Comparison of ENCODE assay signal across 20 cellular contexts in genomic region chr14:23542261-23542660, GRCh38. TPM values are rescaled to one million over a fixed set of nuclear protein-coding genes. Genes with fewer than 3 reads are reported as not detected.
"Had no signal": no experiment of that assay in that cellular context is flagged by ENCODE, and none has a peak within 500 bp of the region (broad histone marks: within the 10 kb centered on the region; RNA-seq: fewer than 3 reads in every experiment).

No MANE protein-coding gene starts in this region.

- H3K4me1 Mint-ChIP-seq: naive thymus-derived CD8-positive, alpha-beta T cell; stimulated activated naive CD8-positive, alpha-beta T cell treated with anti-CD3 and anti-CD28 coated beads, Interleukin-15, amount 100 ng/mL, for 72 hours had no signal

- H3K27ac Mint-ChIP-seq: stimulated activated memory B cell treated with anti-CD40 and anti-IgM and Interleukin-4, amounts not matched to agents 10 μg/mL and 1 μg/mL and 100 μg/mL, for 72 hours; stimulated activated naive CD8-positive, alpha-beta T cell treated with anti-CD3 and anti-CD28 coated beads, Interleukin-15, amount 100 ng/mL, for 72 hours had no signal

- H3K27me3 Mint-ChIP-seq: stimulated activated memory B cell treated with anti-CD40 and anti-IgM and Interleukin-4, amounts not matched to agents 10 μg/mL and 1 μg/mL and 100 μg/mL, for 72 hours; stimulated activated naive CD8-positive, alpha-beta T cell treated with anti-CD3 and anti-CD28 coated beads, Interleukin-15, amount 100 ng/mL, for 72 hours had no signal

- H3K27ac ChIP-seq: colonic mucosa, heart left ventricle, neutrophil, testis, tibial nerve had no signal

- H3K4me1 ChIP-seq: colonic mucosa, testis had no signal

- H3K4me3 ChIP-seq: colonic mucosa, heart left ventricle, testis, tibial nerve had no signal

- FAIRE-seq: small intestine had no signal

- H3K4me3 Mint-ChIP-seq: naive thymus-derived CD8-positive, alpha-beta T cell; stimulated activated memory B cell treated with anti-CD40 and anti-IgM and Interleukin-4, amounts not matched to agents 10 μg/mL and 1 μg/mL and 100 μg/mL, for 72 hours; stimulated activated naive CD8-positive, alpha-beta T cell treated with anti-CD3 and anti-CD28 coated beads, Interleukin-15, amount 100 ng/mL, for 72 hours had no signal

- H3K36me3 ChIP-seq: colonic mucosa, heart left ventricle, neutrophil, tibial nerve had no signal

- ATAC-seq: heart left ventricle; naive thymus-derived CD8-positive, alpha-beta T cell; right cardiac atrium; stimulated activated memory B cell treated with anti-CD40 and anti-IgM and Interleukin-4, amounts not matched to agents 10 μg/mL and 1 μg/mL and 100 μg/mL, for 72 hours; stimulated activated naive CD8-positive, alpha-beta T cell treated with anti-CD3 and anti-CD28 coated beads, Interleukin-15, amount 100 ng/mL, for 72 hours had no signal

- DNase-seq: cerebellar nuclear complex; colonic mucosa; dermis blood vessel endothelial cell; effector CD4-positive, alpha-beta T cell; foreskin melanocyte; heart left ventricle; hippocampal formation; naive thymus-derived CD8-positive, alpha-beta T cell; right cardiac atrium; small intestine; stimulated activated CD4-positive, alpha-beta T cell treated with anti-CD3 and anti-CD28 coated beads, Interleukin-4, amount 100 ng/mL, for 1 hour; stimulated activated CD8-positive, alpha-beta memory T cell treated with anti-CD3 and anti-CD28 coated beads, Interleukin-4, amount 100 ng/mL, for 48 hours; stimulated activated naive CD8-positive, alpha-beta T cell treated with anti-CD3 and anti-CD28 coated beads, Interleukin-15, amount 100 ng/mL, for 72 hours; testis had no signal

- H3K27me3 ChIP-seq: colonic mucosa, heart left ventricle, neutrophil, testis, tibial nerve had no signal

- H3K9me3 Mint-ChIP-seq: naive thymus-derived CD8-positive, alpha-beta T cell; stimulated activated memory B cell treated with anti-CD40 and anti-IgM and Interleukin-4, amounts not matched to agents 10 μg/mL and 1 μg/mL and 100 μg/mL, for 72 hours; stimulated activated naive CD8-positive, alpha-beta T cell treated with anti-CD3 and anti-CD28 coated beads, Interleukin-15, amount 100 ng/mL, for 72 hours had no signal

- H3K36me3 Mint-ChIP-seq: naive thymus-derived CD8-positive, alpha-beta T cell had no signal

- H3K9me3 ChIP-seq: colonic mucosa, heart left ventricle, neutrophil, testis, tibial nerve had no signal

RNA-seq across cellular contexts. Expression of gene JPH4, which starts 36.3 kb away (rescaled TPM):
- total RNA-seq: dermis blood vessel endothelial cell; lung microvascular endothelial cell; mononuclear cell; naive thymus-derived CD8-positive, alpha-beta T cell; osteoblast had no signal
